ENCODE assay signal across 1 cellular context in the genomic region with DNA sequence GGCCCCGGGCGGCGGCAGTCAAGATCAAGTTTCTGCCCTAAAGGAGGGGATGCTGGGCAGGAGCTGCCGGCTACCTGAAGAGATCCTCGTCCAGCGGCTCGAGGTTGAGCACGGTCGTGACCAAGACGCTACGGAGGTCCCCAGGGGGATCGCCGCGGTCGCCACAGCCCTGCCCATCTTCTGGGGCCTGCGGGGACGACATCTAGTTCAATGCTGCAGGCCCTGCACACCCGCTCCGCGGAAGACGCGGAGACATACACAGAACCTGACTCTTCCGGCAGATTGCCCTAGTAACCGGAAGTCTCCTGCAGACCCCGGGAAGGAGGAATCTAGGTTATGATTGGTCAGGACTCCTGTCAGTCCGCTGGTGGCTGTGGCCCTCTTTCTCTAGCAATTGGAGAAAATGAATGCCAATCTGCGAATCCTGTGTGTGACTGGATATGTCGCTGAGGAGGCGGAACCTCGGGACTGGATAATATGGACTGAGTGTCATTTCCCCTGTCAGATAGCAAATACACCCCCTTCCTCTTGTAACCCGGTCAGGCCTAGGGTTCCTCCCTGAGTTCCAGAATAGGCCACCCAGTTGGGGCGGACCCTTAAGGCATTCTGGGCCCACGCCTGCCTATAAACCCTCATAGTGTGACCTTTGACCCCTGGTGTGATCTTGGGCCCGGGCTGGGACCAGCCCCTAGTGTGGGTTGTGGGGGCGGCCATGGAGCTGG.
TF ChIP-seq lines count a peak whose summit lies in the region.

ACOT8 (minus strand) TSS at position 279 of the 722 bp plus-strand sequence; CDS start at position 202, 77 bp downstream.
ZSWIM3 (plus strand) TSS at position 501 of the 722 bp plus-strand sequence; CDS start at position 713, 212 bp downstream.

TF ChIP-seq in HEK293, 187 proteins besides CTCF, POLR2A, EP300 and RAD21 (continued from another document):
- peak; percentile 78 for TF ChIP-seq PATZ1 (tag by site-specific recombination; IDR thresholded peaks at IDR 0.05)
- no peak for TF ChIP-seq ZNF473 (tag by site-specific recombination; IDR thresholded peaks at IDR 0.05)
- peak; percentile 54 for TF ChIP-seq ZNF600 (tag by site-specific recombination; IDR thresholded peaks at IDR 0.05)
- peak; percentile 9; the same call in 1 of the 2 replicates for TF ChIP-seq SP7 (tag by site-specific recombination; IDR thresholded peaks at IDR 0.05)
- TF ChIP-seq ZNF112 (tag by site-specific recombination; IDR thresholded peaks at IDR 0.05) = no peak
- TF ChIP-seq ZNF777 (tag by site-specific recombination; IDR thresholded peaks at IDR 0.05; ENCODE audit: borderline replicate concordance) = no peak
- TF ChIP-seq ZBTB11 (tag by site-specific recombination; conservative IDR thresholded peaks at IDR 0.05; ENCODE audit: low read depth) = peak; percentile 94
- TF ChIP-seq GFI1B (tag by site-specific recombination; IDR thresholded peaks at IDR 0.05) = no peak
- no peak for TF ChIP-seq ZNF211 (tag by site-specific recombination; IDR thresholded peaks at IDR 0.05; ENCODE audit: low read depth)
